In genomic region chr11:106281455-106282173, GRCh38 we compare ENCODE assay signal across 12 cellular contexts.
DNase-seq lines count a peak whose midpoint lies in the region; ATAC-seq and TF ChIP-seq lines count a peak whose summit lies in the region.
"Had no signal": no experiment of that assay in that cellular context is flagged by ENCODE, and none has a peak within 500 bp of the region (broad histone marks: within the 10 kb centered on the region; RNA-seq: fewer than 3 reads in every experiment).

No MANE protein-coding gene starts in this region.

- DNase-seq in BJ (ENCODE audit: low read depth), result peak; percentile 31
- DNase-seq in LHCN-M2 (ENCODE audit: low read depth), result peak; percentile 80
- DNase-seq in astrocyte of the spinal cord (ENCODE audit: low read depth, low spot score), result peak; percentile 62
- peak; percentile 95 for DNase-seq in iris pigment epithelial cell (ENCODE audit: low read depth)
- no peak for DNase-seq in NCI-H1417 treated with DMSO at 0.1 percent for 48 hours (lab: John Stamatoyannopoulos, UW)
- DNase-seq in vagina (ENCODE audit: extremely low spot score in 2 of 2), result no peak
- DNase-seq in neuronal stem cell (ENCODE audit: low spot score), result no peak
- DNase-seq: activated CD8-positive, alpha-beta memory T cell treated with anti-CD3 and anti-CD28 coated beads, Interleukin-2, amount 50 U/mL, for 4 hours; CD4-positive, alpha-beta memory T cell; MM.1S; NCI-H345 had no signal

- in situ Hi-C loops in astrocyte of the spinal cord (cut with HindIII; ENCODE audit: low sequenced_read_pairs), result no loop called here

- H3K27ac ChIP-seq in vagina (no peak overlapping the region), neuronal stem cell (replicated peaks; ENCODE audit: low read length) (no peak overlapping the region)

- H3K4ac ChIP-seq in neuronal stem cell (ENCODE audit: low read length), result no peak overlapping the region

- H2BK12ac ChIP-seq in neuronal stem cell (ENCODE audit: low read length), result no peak overlapping the region

- H3K27me3 ChIP-seq in BJ (ENCODE audit: control insufficient read depth, insufficient read depth, low read length) (no peaks in the 10 kb centered on the region), vagina (no peaks in the 10 kb centered on the region), neuronal stem cell (ENCODE audit: control insufficient read depth in 3 of 3, insufficient read depth in 3 of 3, low read depth in 1 of 3, low read length in 3 of 3) (no peaks in the 10 kb centered on the region)

- H2BK120ac ChIP-seq in neuronal stem cell (ENCODE audit: low read depth, low read length), result no peak overlapping the region

- no peak overlapping the region for H3K14ac ChIP-seq in neuronal stem cell (ENCODE audit: low read length)

- POLR2A ChIA-PET in BJ (lab: Charles Lee), result no interaction called here

- H3K9me3 ChIP-seq in vagina (no peaks in the 10 kb centered on the region), neuronal stem cell (replicated peaks in 1 of 2; ENCODE audit: control insufficient read depth in 2 of 2, insufficient read depth in 1 of 2, low read depth in 1 of 2, low read length in 2 of 2) (no peaks in the 10 kb centered on the region)

- no peaks in the 10 kb centered on the region for H3K79me1 ChIP-seq in neuronal stem cell (ENCODE audit: low read depth, low read length)

- H4K91ac ChIP-seq in neuronal stem cell (ENCODE audit: low read depth, low read length, poor library complexity), result no peak overlapping the region

- ATAC-seq in GM19328 (IDR thresholded peaks at IDR 0.05; ENCODE audit: unreplicated experiment), result no peak

- CTCF ChIA-PET in BJ (lab: Yijun Ruan, JAX), result interaction anchor here (1.0 to 2.1 kb wide), 3 partner anchors 22 to 304 kb away, joined by 3 to 5 read pairs (median 5); no protein-coding TSS in a partner anchor

- no peak overlapping the region for H2AK5ac ChIP-seq in neuronal stem cell (ENCODE audit: low read depth, low read length)

- H3K4me3 ChIP-seq in BJ (ENCODE audit: low read depth, low read length) (no peak overlapping the region), astrocyte of the spinal cord (ENCODE audit: low read depth, low read length) (no peak overlapping the region), vagina (no peak overlapping the region), neuronal stem cell (ENCODE audit: low read length in 2 of 2) (no peak overlapping the region)

- no peak overlapping the region for H2BK5ac ChIP-seq in neuronal stem cell (ENCODE audit: low read length)

- TF ChIP-seq POLR2A in vagina (IDR thresholded peaks at IDR 0.05), result no peak

- no peak overlapping the region for H2AFZ ChIP-seq in neuronal stem cell (ENCODE audit: low read length)

- no peak overlapping the region for H3K23ac ChIP-seq in neuronal stem cell (ENCODE audit: low read depth, low read length, poor library complexity)

- TF ChIP-seq CTCF in BJ (IDR thresholded peaks at IDR 0.05; ENCODE audit: insufficient read depth, low read depth, low read length) (no peak), astrocyte of the spinal cord (IDR thresholded peaks at IDR 0.05; ENCODE audit: low read depth, low read length) (no peak), vagina (IDR thresholded peaks at IDR 0.05) (no peak)

- no peak overlapping the region for H3K9ac ChIP-seq in neuronal stem cell (ENCODE audit: low read depth, low read length, poor library complexity)

- no peak overlapping the region for H4K8ac ChIP-seq in neuronal stem cell (ENCODE audit: low read depth, low read length)

- H3K36me3 ChIP-seq in BJ (ENCODE audit: control insufficient read depth, insufficient read depth, low read length), result no peaks in the 10 kb centered on the region
- H3K36me3 ChIP-seq in vagina, result no peaks in the 10 kb centered on the region
- no peaks in the 10 kb centered on the region for H3K36me3 ChIP-seq in neuronal stem cell (replicated peaks in 1 of 2; ENCODE audit: control insufficient read depth in 2 of 2, insufficient read depth in 2 of 2, low read length in 2 of 2)

- H3K4me2 ChIP-seq in neuronal stem cell (ENCODE audit: insufficient read depth, low read length, poor library complexity, severe bottlenecking), result no peak overlapping the region

- H3K4me1 ChIP-seq in vagina, result no peaks in the 10 kb centered on the region
- peaks cover 0 to 1% of the 10 kb centered on the region in 2 donors for H3K4me1 ChIP-seq in neuronal stem cell (ENCODE audit: control insufficient read depth in 2 of 2, insufficient read depth in 1 of 2, low read depth in 1 of 2, low read length in 2 of 2)

- no CpG with 5 or more reads among the region's 3 CpGs for WGBS in neuronal stem cell (ENCODE audit: extremely low coverage in 2 of 2, insufficient read length in 2 of 2, insufficient replicate concordance in 1 of 2), 2 donors

- no peak overlapping the region for H3K18ac ChIP-seq in neuronal stem cell (ENCODE audit: low read length)

- intact Hi-C loops in vagina (cut with DNase I), result no loop called here

- no peak overlapping the region for H2BK15ac ChIP-seq in neuronal stem cell (ENCODE audit: low read length)

Comparison
In these comparisons a context has a peak if more than half of its experiments do, and no peak if none do; other contexts are left out.
1. DNase-seq: peak in BJ (single experiment), LHCN-M2 (single experiment), astrocyte of the spinal cord (single experiment) and iris pigment epithelial cell (single experiment); none in NCI-H1417 treated with DMSO at 0.1 percent for 48 hours (single experiment), vagina (0 of 2) and neuronal stem cell (single experiment).